Comparison of ENCODE assay signal across 8 cellular contexts in the genomic region with DNA sequence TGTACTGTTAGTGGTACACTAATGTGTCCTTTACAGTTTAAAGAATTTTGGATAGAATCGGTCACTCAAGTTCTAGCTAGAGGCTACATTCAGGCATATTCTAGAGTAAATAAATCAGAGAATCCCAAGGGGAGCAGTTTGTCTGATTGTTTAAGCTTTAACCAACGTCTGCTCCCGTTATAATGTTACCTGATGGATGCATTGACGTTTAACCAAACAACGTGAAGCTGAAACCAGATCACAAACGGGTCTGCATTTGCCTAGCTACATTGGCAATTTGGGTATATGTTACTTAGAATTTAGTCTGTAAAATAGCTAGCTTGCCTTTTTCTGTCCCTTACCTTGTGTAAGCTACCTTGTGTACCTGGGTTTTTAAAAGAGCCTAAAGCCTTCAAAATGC. TPM values are rescaled to one million over a fixed set of nuclear protein-coding genes. Genes with fewer than 3 reads are reported as not detected.
DNase-seq lines count a peak whose midpoint lies in the region; TF ChIP-seq lines count a peak whose summit lies in the region.

No MANE protein-coding gene starts in this region.

- H3K4me3 ChIP-seq in Karpas-422 (ENCODE audit: low read length), result peak overlapping the region; percentile 72

- peaks cover 9% of the 10 kb centered on the region for H3K4me1 Mint-ChIP-seq in neural crest cell

- H4K20me1 ChIP-seq in Karpas-422 (ENCODE audit: insufficient read depth, low read depth, low read length), result no peaks in the 10 kb centered on the region

- H3K36me3 Mint-ChIP-seq in neural crest cell (ENCODE audit: low read depth), result peaks cover 32% of the 10 kb centered on the region

- H3K4me3 Mint-ChIP-seq in neural crest cell, result peak overlapping the region; percentile 90

- DNase-seq in Caki2 (ENCODE audit: low read depth) (peak; percentile 4), Karpas-422 (peak; percentile 62), cerebellar cortex (ENCODE audit: low spot score) (peak; percentile 8), neural crest cell (ENCODE audit: low read depth, low spot score) (no peak), NCI-H2107 (lab: John Stamatoyannopoulos, UW) (no peak), activated gamma-delta T cell treated with Interleukin-2 at 50 U/mL for 16 hours (no peak), HPDE6-E6E7 (ENCODE audit: extremely low spot score) (no peak), HK-2 (ENCODE audit: unreplicated experiment) (no peak)

- H3K27ac Mint-ChIP-seq in neural crest cell (ENCODE audit: unreplicated experiment), result no peak overlapping the region

- H3K36me3 ChIP-seq in Karpas-422 (ENCODE audit: insufficient read depth, low read length), result peaks cover 15% of the 10 kb centered on the region

- peak overlapping the region; percentile 82 for H3K27ac ChIP-seq in Karpas-422 (ENCODE audit: low read length)

- peak overlapping the region; percentile 89 for H3K4me2 ChIP-seq in Karpas-422 (ENCODE audit: low read depth, low read length, poor library complexity, severe bottlenecking)

- H3K9me2 ChIP-seq in Karpas-422 (replicated peaks; ENCODE audit: insufficient read depth, low read length), result no peaks in the 10 kb centered on the region

- H3K4me1 ChIP-seq in Karpas-422 (ENCODE audit: low read length), result peaks cover 21% of the 10 kb centered on the region

- peaks cover 14% of the 10 kb centered on the region for H3K9me3 ChIP-seq in Karpas-422 (ENCODE audit: low read length)

- 0 out of 2 replicates have a peak overlapping the region, but pooled peaks have one; percentile 10 for H2AFZ ChIP-seq in Karpas-422 (ENCODE audit: low read length)

- TF ChIP-seq CTCF in neural crest cell (conservative IDR thresholded peaks at IDR 0.05), result no peak

- H3K9me3 Mint-ChIP-seq in neural crest cell, result peaks cover 21% of the 10 kb centered on the region

- peak overlapping the region; percentile 81 for H3K9ac ChIP-seq in Karpas-422 (ENCODE audit: low read length)

- H3K79me2 ChIP-seq in Karpas-422 (ENCODE audit: low read length), result peaks cover 57% of the 10 kb centered on the region

- no peaks in the 10 kb centered on the region for H3K27me3 Mint-ChIP-seq in neural crest cell (ENCODE audit: low read depth)

- H3K27me3 ChIP-seq in Karpas-422 (ENCODE audit: low read length), result no peaks in the 10 kb centered on the region

- in situ Hi-C loops in Caki2 (cut with HindIII; ENCODE audit: low pct_unique_long_range_greater_than_20kb, low sequenced_read_pairs), result no loop called here

RNA-seq across cellular contexts. Expression of a gene that starts 1.6 kb away (rescaled TPM):
- total RNA-seq in Caki2 (2014; rRNA removed; shearing (Covaris generic); ENCODE audit: low replicate concordance), result 14.8 and 28.4 TPM in 2 replicates
- total RNA-seq in Karpas-422 (2014; rRNA removed; shearing (Covaris generic); ENCODE audit: low replicate concordance), result 21.5 and 38.4 TPM in 2 replicates
- total RNA-seq in neural crest cell, result 10.7 and 11.6 TPM in 2 replicates

Comparison
In these comparisons a context has a peak if more than half of its experiments do, and no peak if none do; other contexts are left out.
1. DNase-seq: peak in Caki2 (single experiment), Karpas-422 (single experiment) and cerebellar cortex (single experiment); none in neural crest cell (single experiment), NCI-H2107 (single experiment), activated gamma-delta T cell treated with Interleukin-2 at 50 U/mL for 16 hours (single experiment), HPDE6-E6E7 (single experiment) and HK-2 (single experiment).